Comparison of ENCODE assay signal across 17 cellular contexts in the genomic region with DNA sequence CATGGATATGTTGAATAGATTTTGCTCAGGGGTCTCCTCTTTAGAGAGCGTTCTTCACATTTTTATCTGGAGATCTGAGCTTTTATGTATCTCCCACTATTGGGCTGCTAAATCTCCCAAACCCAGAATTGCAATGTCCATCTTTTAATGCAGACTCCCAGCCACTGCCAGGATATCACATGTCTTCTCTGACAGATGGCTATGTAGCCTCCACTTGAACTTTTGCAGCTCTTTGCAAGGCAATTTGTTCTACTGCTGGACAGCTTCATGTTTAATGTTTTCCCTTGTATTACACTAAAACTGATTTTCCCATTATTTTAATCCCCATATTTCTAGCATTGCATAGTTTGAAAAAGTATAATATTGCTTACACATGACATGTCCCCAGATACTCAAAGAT.
"Had no signal": no experiment of that assay in that cellular context is flagged by ENCODE, and none has a peak within 500 bp of the region (broad histone marks: within the 10 kb centered on the region; RNA-seq: fewer than 3 reads in every experiment).

No MANE protein-coding gene starts in this region.

- ATAC-seq: foreskin keratinocyte, heart left ventricle, left lobe of liver, upper lobe of right lung had no signal

- H3K27me3 Mint-ChIP-seq: memory B cell had no signal

- DNase-seq: activated CD4-positive, alpha-beta T cell treated with anti-CD3 and anti-CD28 coated beads, Interleukin-2, amount 50 U/mL, for 1 hour; activated CD8-positive, alpha-beta memory T cell treated with anti-CD3 and anti-CD28 coated beads for 24 hours; esophagus squamous epithelium; foreskin keratinocyte; heart left ventricle; islet precursor cell; stimulated activated CD4-positive, alpha-beta T cell treated with anti-CD3 and anti-CD28 coated beads, Interleukin-12 subunit alpha, Interleukin-12 subunit beta, amount 100 ng/mL, for 4 hours; stimulated activated CD4-positive, alpha-beta T cell treated with anti-CD3 and anti-CD28 coated beads, Interleukin-2, amount 100 ng/mL, for 24 hours; T-helper 9 cell; upper lobe of right lung had no signal

- H3K27ac Mint-ChIP-seq: memory B cell, neural progenitor cell had no signal

- H3K4me1 Mint-ChIP-seq: neural progenitor cell had no signal

- H3K4me3 ChIP-seq: coronary artery, esophagus squamous epithelium, heart left ventricle, neural progenitor cell, SJSA1, thoracic aorta, upper lobe of right lung had no signal

- H3K4me3 Mint-ChIP-seq: activated T-helper 1 cell treated with anti-CD3 and anti-CD28 coated beads, Interleukin-12 subunit alpha, Interleukin-12 subunit beta, Interleukin-2, Interleukin-4 antibody, amounts not matched to agents 30 ng/mL and 10 ng/mL and 1 ng/mL, durations not matched to agents 14 hours and 24 hours and 36 hours; memory B cell; neural progenitor cell had no signal

- H3K9me3 Mint-ChIP-seq: activated T-helper 1 cell treated with anti-CD3 and anti-CD28 coated beads, Interleukin-12 subunit alpha, Interleukin-12 subunit beta, Interleukin-2, Interleukin-4 antibody, amounts not matched to agents 30 ng/mL and 10 ng/mL and 1 ng/mL, durations not matched to agents 14 hours and 24 hours and 36 hours; memory B cell; neural progenitor cell had no signal
